Comparison of ENCODE assay signal across 22 cellular contexts in the genomic region with DNA sequence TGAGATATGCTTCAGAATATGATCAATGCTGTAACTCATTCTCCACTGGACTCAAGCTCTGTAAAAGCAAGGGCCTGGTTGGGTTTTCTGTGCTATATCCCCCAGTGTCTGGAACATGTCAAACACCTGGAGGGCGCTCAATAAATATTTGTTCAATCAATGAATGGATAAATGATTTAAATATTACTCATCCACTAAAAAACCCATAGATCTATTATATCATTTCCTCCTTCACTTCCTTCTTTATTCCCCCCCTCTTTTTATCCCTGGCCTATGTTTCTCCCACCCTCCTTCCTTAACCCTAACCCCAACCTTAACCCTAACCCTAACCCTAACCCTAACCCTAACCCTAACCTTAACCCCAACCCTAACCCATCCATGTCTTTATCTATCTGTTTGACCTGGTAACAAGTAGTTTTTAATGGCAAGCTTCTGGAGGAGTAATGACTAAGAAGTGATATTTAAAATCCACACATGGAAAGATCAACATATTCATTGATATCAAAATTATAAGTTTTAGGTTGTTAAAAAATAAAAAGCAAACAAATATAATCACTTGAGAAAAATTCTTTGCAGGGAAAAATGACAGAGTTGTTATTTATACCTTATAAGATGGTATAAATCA.
A peak's percentile ranks its signal among the peaks of the same experiment; 100 is the strongest.
DNase-seq lines count a peak whose midpoint lies in the region; ATAC-seq, FAIRE-seq and TF ChIP-seq lines count a peak whose summit lies in the region.
"Had no signal": no experiment of that assay in that cellular context is flagged by ENCODE, and none has a peak within 500 bp of the region (broad histone marks: within the 10 kb centered on the region; RNA-seq: fewer than 3 reads in every experiment).

No MANE protein-coding gene starts in this region.

- H3K9me3 ChIP-seq in HepG2 (ENCODE audit: low read length) (no peaks in the 10 kb centered on the region), right lobe of liver (no peaks in the 10 kb centered on the region)
- H3K9me3 ChIP-seq: A549; BE2C; BLaER1 treated with 17β-estradiol and CSF1 and Interleukin-3, amounts not matched to agents 10 nM and 100 nM; HAP-1 had no signal

- H3K27ac Mint-ChIP-seq in GM23338, result no peak overlapping the region
- H3K27ac Mint-ChIP-seq: CD14-positive monocyte; CD4-positive, alpha-beta T cell; CD8-positive, alpha-beta memory T cell; HFFc6 had no signal

- TF ChIP-seq CTCF in HepG2 (CRISPR knock-in tag; IDR thresholded peaks at IDR 0.05), result no peak
- TF ChIP-seq CTCF in right lobe of liver (IDR thresholded peaks at IDR 0.05), result no peak
- no peak for TF ChIP-seq CTCF in bronchial epithelial cell (IDR thresholded peaks at IDR 0.05; ENCODE audit: insufficient read depth, low read length, severe bottlenecking)
- TF ChIP-seq CTCF in GM23338 (conservative IDR thresholded peaks at IDR 0.05; ENCODE audit: low read depth in 2 of 2), result no peak

- CTCF ChIA-PET in HepG2 (lab: Yijun Ruan, JAX; ENCODE audit: low intra/inter-chr PET ratio, low total read pairs), result no interaction called here

- BruUV-seq in HepG2 (replicated peaks; lab: Mats Ljungman, UMichigan), result no TSS peak

- H2AFZ ChIP-seq in HepG2 (ENCODE audit: low read length) (no peak overlapping the region), GM23338 (no peak overlapping the region)
- H2AFZ ChIP-seq: GM23248 had no signal

- FAIRE-seq in HepG2 (lab: Jason Lieb, UNC) (no peak), bronchial epithelial cell (lab: Jason Lieb, UNC) (no peak), urothelium cell line (lab: Jason Lieb, UNC) (peak; percentile 99)
- FAIRE-seq: A549, GM12891, H54 had no signal

- H3F3A ChIP-seq in GM23338 (replicated peaks; ENCODE audit: low read depth), result no peaks in the 10 kb centered on the region

- peaks cover 3% of the 10 kb centered on the region; the same call in 1 of the 3 replicates for H3K4me1 Mint-ChIP-seq in GM23338
- H3K4me1 Mint-ChIP-seq: CD14-positive monocyte; CD8-positive, alpha-beta memory T cell had no signal

- intact Hi-C loops in HepG2 (cut with micrococcal nuclease; ENCODE audit: unreplicated experiment) (no loop called here), right lobe of liver (cut with DNase I) (no loop called here)

- no peaks in the 10 kb centered on the region for H3K79me2 ChIP-seq in HepG2 (ENCODE audit: insufficient read depth, low read length)
- H3K79me2 ChIP-seq in GM23338 (replicated peaks; ENCODE audit: insufficient read depth), result no peaks in the 10 kb centered on the region

- H3K27ac ChIP-seq in HepG2 (ENCODE audit: extremely low read length, insufficient read depth, low read length) (no peak overlapping the region), right lobe of liver (no peak overlapping the region), GM23338 (ENCODE audit: low read depth) (no peak overlapping the region)
- H3K27ac ChIP-seq: A549; BLaER1 treated with 17β-estradiol and CSF1 and Interleukin-3, amounts not matched to agents 10 nM and 100 nM; GM23248 had no signal

- H4K20me1 ChIP-seq in HepG2 (ENCODE audit: insufficient read depth, low read length) (no peaks in the 10 kb centered on the region), GM23338 (replicated peaks; ENCODE audit: insufficient read depth) (no peaks in the 10 kb centered on the region)
- H4K20me1 ChIP-seq: BLaER1 treated with 17β-estradiol and CSF1 and Interleukin-3, amounts not matched to agents 10 nM and 100 nM had no signal

- TF ChIP-seq POLR2A in HepG2 (IDR thresholded peaks at IDR 0.05; ENCODE audit: insufficient read depth in 1 of 2, low read depth in 2 of 2, low read length in 2 of 2) (no peak), right lobe of liver (IDR thresholded peaks at IDR 0.05) (no peak)

- no peak overlapping the region for H3K9ac ChIP-seq in HepG2 (ENCODE audit: insufficient read depth, low read depth, low read length)
- H3K9ac ChIP-seq: BLaER1 treated with 17β-estradiol and CSF1 and Interleukin-3, amounts not matched to agents 10 nM and 100 nM; GM23248 had no signal

- H3K4me3 ChIP-seq in HepG2 (replicated peaks in 1 of 3; ENCODE audit: insufficient read depth in 1 of 3, low read depth in 2 of 3, low read length in 3 of 3) (no peak overlapping the region), right lobe of liver (no peak overlapping the region), bronchial epithelial cell (ENCODE audit: low read depth, low read length) (no peak overlapping the region), GM23338 (no peak overlapping the region)
- H3K4me3 ChIP-seq: A549; BLaER1 treated with 17β-estradiol and CSF1 and Interleukin-3, amounts not matched to agents 10 nM and 100 nM; GM23248; HAP-1 had no signal

- in situ Hi-C loops in HepG2 (cut with HindIII; ENCODE audit: extremely low pct_ligation_motif_present, low pct_unique_long_range_greater_than_20kb), result no loop called here

- no peaks in the 10 kb centered on the region for H3K27me3 Mint-ChIP-seq in GM23338 (ENCODE audit: insufficient read depth, low read depth, poor library complexity)
- H3K27me3 Mint-ChIP-seq: CD4-positive, alpha-beta T cell had no signal

- no peaks in the 10 kb centered on the region for H3K4me1 ChIP-seq in HepG2 (ENCODE audit: insufficient read depth, low read length)
- H3K4me1 ChIP-seq in right lobe of liver, result no peaks in the 10 kb centered on the region
- no peaks in the 10 kb centered on the region; the same call in 1 of the 2 replicates for H3K4me1 ChIP-seq in GM23338 (ENCODE audit: insufficient read depth)
- H3K4me1 ChIP-seq: A549; BE2C; BLaER1 treated with 17β-estradiol and CSF1 and Interleukin-3, amounts not matched to agents 10 nM and 100 nM; HAP-1 had no signal

- ATAC-seq in HepG2, result no peak
- ATAC-seq in right lobe of liver, result no peak
- ATAC-seq in GM23338, result no peak
- ATAC-seq: A549 had no signal

- H3K27me3 ChIP-seq in HepG2 (ENCODE audit: control insufficient read depth in 1 of 2, insufficient read depth in 2 of 2, low read length in 2 of 2) (peaks cover 0 to 7% of the 10 kb centered on the region in 2 experiments; a peak in 1 of 5 replicates), right lobe of liver (no peaks in the 10 kb centered on the region), bronchial epithelial cell (ENCODE audit: control insufficient read depth, insufficient read depth, low read length) (peaks cover 2% of the 10 kb centered on the region), GM23338 (ENCODE audit: insufficient read depth) (no peaks in the 10 kb centered on the region)
- H3K27me3 ChIP-seq: BLaER1 treated with 17β-estradiol and CSF1 and Interleukin-3, amounts not matched to agents 10 nM and 100 nM had no signal

- 9% methylated on average over 1 of the region's 1 CpG for WGBS in HepG2 (ENCODE audit: low lambda C conversion rate)
- WGBS in right lobe of liver (ENCODE audit: insufficient coverage, low coverage, low lambda C conversion rate, missing lambda C conversion rate), result 78% methylated on average over 1 of the region's 1 CpG

- H3K4me2 ChIP-seq in HepG2 (ENCODE audit: low read depth, low read length) (no peak overlapping the region), GM23338 (no peak overlapping the region)
- H3K4me2 ChIP-seq: A549; BLaER1 treated with 17β-estradiol and CSF1 and Interleukin-3, amounts not matched to agents 10 nM and 100 nM had no signal

- no peaks in the 10 kb centered on the region for H3K36me3 Mint-ChIP-seq in GM23338 (ENCODE audit: low read depth)
- H3K36me3 Mint-ChIP-seq: CD14-positive monocyte; CD8-positive, alpha-beta memory T cell had no signal

- H3K36me3 ChIP-seq in HepG2 (replicated peaks in 1 of 2; ENCODE audit: control insufficient read depth in 1 of 2, insufficient read depth in 2 of 2, low read length in 2 of 2) (no peaks in the 10 kb centered on the region), right lobe of liver (no peaks in the 10 kb centered on the region), bronchial epithelial cell (ENCODE audit: control insufficient read depth, insufficient read depth, low read length) (no peaks in the 10 kb centered on the region), GM23338 (ENCODE audit: insufficient read depth) (no peaks in the 10 kb centered on the region)
- H3K36me3 ChIP-seq: BE2C; BLaER1 treated with 17β-estradiol and CSF1 and Interleukin-3, amounts not matched to agents 10 nM and 100 nM; HAP-1 had no signal

- H3K9me2 ChIP-seq in GM23338 (ENCODE audit: insufficient read depth), result no peaks in the 10 kb centered on the region

- DNase-seq in HepG2 (ENCODE audit: low spot score) (no peak), right lobe of liver (no peak), bronchial epithelial cell (ENCODE audit: low read depth) (peak; percentile 3), urothelium cell line (ENCODE audit: low spot score) (no peak), GM23338 (ENCODE audit: low spot score) (no peak)
- no peak for DNase-seq in activated naive CD4-positive, alpha-beta T cell treated with anti-CD3 and anti-CD28 coated beads, Interleukin-2, amount 50 U/mL, for 16 hours
- DNase-seq: 8988T; AML-193; BE2C; CD4-positive, alpha-beta T cell; CD8-positive, alpha-beta memory T cell; DMS79; EL; GDM1; GM23248; HFFc6 had no signal

- TF ChIP-seq RAD21 in HepG2 (CRISPR knock-in tag; IDR thresholded peaks at IDR 0.05), result no peak

- POLR2A ChIA-PET in HepG2 (lab: Yijun Ruan, JAX), result no interaction called here

- H3K4me3 Mint-ChIP-seq in GM23338, result no peak overlapping the region
- H3K4me3 Mint-ChIP-seq: CD14-positive monocyte; CD4-positive, alpha-beta T cell; CD8-positive, alpha-beta memory T cell; HFFc6 had no signal

- no peak for TF ChIP-seq EP300 in HepG2 (IDR thresholded peaks at IDR 0.05; ENCODE audit: low read depth in 2 of 2, low read length in 2 of 2)
- TF ChIP-seq EP300 in HepG2 (CRISPR knock-in tag; IDR thresholded peaks at IDR 0.05; ENCODE audit: borderline replicate concordance), result no peak

- no peaks in the 10 kb centered on the region for H3K9me3 Mint-ChIP-seq in GM23338
- H3K9me3 Mint-ChIP-seq: CD14-positive monocyte; CD4-positive, alpha-beta T cell; CD8-positive, alpha-beta memory T cell; HFFc6 had no signal

TF ChIP-seq in HepG2, 621 proteins besides CTCF, POLR2A, EP300 and RAD21:
- peak; percentile 95 for TF ChIP-seq HNRNPK (IDR thresholded peaks at IDR 0.05; ENCODE audit: low read depth, low read length, poor library complexity, severe bottlenecking)
- no peak for TF ChIP-seq ZSCAN12 (CRISPR knock-in tag; IDR thresholded peaks at IDR 0.05)

TF ChIP-seq in GM23338, 12 proteins besides CTCF, POLR2A, EP300 and RAD21:
- no peak for TF ChIP-seq POLR2AphosphoS5 (IDR thresholded peaks at IDR 0.05; ENCODE audit: low read depth)
TF ChIP-seq in GM23338: peak in this region for 0.
